Comparison of ENCODE assay signal across 34 cellular contexts in the genomic region with DNA sequence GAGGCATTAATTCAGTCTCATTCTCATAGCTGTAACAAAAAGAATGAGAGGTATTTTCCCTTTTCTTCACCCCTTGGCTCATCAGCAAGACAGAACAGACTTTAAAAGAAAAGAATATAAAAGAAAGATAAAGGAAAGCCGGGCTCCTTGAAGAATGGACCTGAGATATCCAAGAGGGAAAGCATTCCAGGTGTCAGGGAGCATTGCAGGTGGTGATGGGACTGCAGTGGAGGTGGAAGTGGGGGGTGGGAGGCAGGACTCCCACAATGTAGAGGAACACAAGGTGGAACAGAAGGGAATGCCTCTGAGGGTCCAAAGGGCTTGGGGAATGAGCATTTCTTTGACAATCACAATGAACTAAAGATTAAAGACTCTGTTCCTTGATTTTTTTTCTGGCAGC.
"Had no signal": no experiment of that assay in that cellular context is flagged by ENCODE, and none has a peak within 500 bp of the region (broad histone marks: within the 10 kb centered on the region; RNA-seq: fewer than 3 reads in every experiment).

No MANE protein-coding gene starts in this region.

- H3K4me1 ChIP-seq: adrenal gland, body of pancreas, breast epithelium had no signal

- H3K4me3 ChIP-seq: adrenal gland, body of pancreas, breast epithelium had no signal

- H3K27ac ChIP-seq: adrenal gland, body of pancreas, brain microvascular endothelial cell, breast epithelium, VCaP had no signal

- H3K36me3 ChIP-seq: adrenal gland, brain microvascular endothelial cell, breast epithelium had no signal

- H3K9me3 ChIP-seq: adrenal gland, body of pancreas, breast epithelium had no signal

- ATAC-seq: activated CD4-positive, alpha-beta T cell treated with anti-CD3 and anti-CD28 coated beads for 36 hours; activated CD4-positive, CD25-positive, alpha-beta regulatory T cell treated with anti-CD3 and anti-CD28 coated beads, Interleukin-2, amount 50 U/mL, for 24 hours; activated CD8-positive, alpha-beta memory T cell treated with anti-CD3 and anti-CD28 coated beads, Interleukin-2, amount 10 ng/mL, durations not matched to agents 7 days and 5 days; activated CD8-positive, alpha-beta T cell treated with anti-CD3 and anti-CD28 coated beads, Interleukin-2, amount 10 ng/mL, durations not matched to agents 7 days and 5 days; activated naive CD4-positive, alpha-beta T cell treated with anti-CD3 and anti-CD28 coated beads, Interleukin-2, amount 50 U/mL, for 72 hours; body of pancreas had no signal

- FAIRE-seq: astrocyte, TTC549 had no signal

- H3K27me3 ChIP-seq: adrenal gland, body of pancreas, brain microvascular endothelial cell, breast epithelium had no signal

- DNase-seq: activated CD4-positive, alpha-beta memory T cell treated with anti-CD3 and anti-CD28 coated beads, Interleukin-2, amount 10 ng/mL, durations not matched to agents 7 days and 5 days; activated CD4-positive, alpha-beta T cell treated with anti-CD3 and anti-CD28 coated beads for 1 hour; activated CD4-positive, alpha-beta T cell treated with anti-CD3 and anti-CD28 coated beads for 36 hours; activated CD4-positive, alpha-beta T cell treated with anti-CD3 and anti-CD28 coated beads for 48 hours; activated CD4-positive, alpha-beta T cell treated with anti-CD3 and anti-CD28 coated beads, Interleukin-2, amount 10 ng/mL, durations not matched to agents 7 days and 5 days; activated CD4-positive, alpha-beta T cell treated with anti-CD3 and anti-CD28 coated beads, Interleukin-2, amount 50 U/mL, for 48 hours; activated CD4-positive, CD25-positive, alpha-beta regulatory T cell; activated CD8-positive, alpha-beta memory T cell treated with anti-CD3 and anti-CD28 coated beads for 24 hours; activated CD8-positive, alpha-beta memory T cell treated with anti-CD3 and anti-CD28 coated beads, Interleukin-2, amount 10 ng/mL, durations not matched to agents 7 days and 5 days; activated CD8-positive, alpha-beta memory T cell treated with anti-CD3 and anti-CD28 coated beads, Interleukin-2, amount 50 U/mL, for 48 hours; activated CD8-positive, alpha-beta T cell treated with anti-CD3 and anti-CD28 coated beads, Interleukin-2, amount 10 ng/mL, durations not matched to agents 7 days and 5 days; activated effector memory CD4-positive, alpha-beta T cell treated with Interleukin-2 at 50 U/mL for 16 hours; activated gamma-delta T cell treated with Interleukin-2 at 50 U/mL for 16 hours; activated naive CD4-positive, alpha-beta T cell; activated naive CD4-positive, alpha-beta T cell treated with anti-CD3 and anti-CD28 coated beads for 36 hours; activated naive CD4-positive, alpha-beta T cell treated with anti-CD3 and anti-CD28 coated beads, Interleukin-2, amount 50 U/mL, for 16 hours; activated naive CD8-positive, alpha-beta T cell treated with anti-CD3 and anti-CD28 coated beads for 36 hours; activated T-cell treated with anti-CD3 and anti-CD28 coated beads, Interleukin-2, amount 50 U/mL, for 24 hours; activated T-cell treated with anti-CD3 and anti-CD28 coated beads, Interleukin-2, amount 50 U/mL, for 48 hours; adrenal gland; amniotic stem cell; aorta; body of pancreas; brain microvascular endothelial cell; central memory CD4-positive, alpha-beta T cell; T-helper 1 cell; T-helper 2 cell; T-helper 9 cell had no signal
